1 cellular context compared by ENCODE assay signal in genomic region chr4:159594576-159594975, GRCh38.
TF ChIP-seq lines count a peak whose summit lies in the region.

No MANE protein-coding gene starts in this region.

TF ChIP-seq in GM23338, 12 proteins besides CTCF, POLR2A, EP300 and RAD21 (continued from another document):
- TF ChIP-seq ZNF462 (CRISPR knock-in tag; IDR thresholded peaks at IDR 0.05) (no peak), EZH2 (IDR thresholded peaks at IDR 0.05; ENCODE audit: low read depth, unreplicated experiment) (no peak), ZNF114 (CRISPR knock-in tag; IDR thresholded peaks at IDR 0.05) (no peak), POLR2AphosphoS5 (IDR thresholded peaks at IDR 0.05; ENCODE audit: low read depth) (no peak), ZNF331 (CRISPR knock-in tag; IDR thresholded peaks at IDR 0.05; ENCODE audit: low read depth) (no peak)
